In genomic region chr7:4078580-4078979, GRCh38 we compare ENCODE assay signal across 16 cellular contexts.
DNase-seq lines count a peak whose midpoint lies in the region; ATAC-seq and TF ChIP-seq lines count a peak whose summit lies in the region.
"Had no signal": no experiment of that assay in that cellular context is flagged by ENCODE, and none has a peak within 500 bp of the region (broad histone marks: within the 10 kb centered on the region; RNA-seq: fewer than 3 reads in every experiment).

No MANE protein-coding gene starts in this region.

- no peaks in the 10 kb centered on the region for H3K36me3 Mint-ChIP-seq in activated CD8-positive, alpha-beta memory T cell treated with anti-CD3 and anti-CD28 coated beads, Interleukin-2, amount 10 ng/mL, durations not matched to agents 7 days and 5 days
- H3K36me3 Mint-ChIP-seq in osteocyte (ENCODE audit: unreplicated experiment) (no peaks in the 10 kb centered on the region), type B pancreatic cell (peaks cover 20% of the 10 kb centered on the region)
- H3K36me3 Mint-ChIP-seq: CD8-positive, alpha-beta T cell had no signal

- no peak for TF ChIP-seq CTCF in osteocyte (IDR thresholded peaks at IDR 0.05)
- TF ChIP-seq CTCF in type B pancreatic cell (conservative IDR thresholded peaks at IDR 0.05), result no peak

- no peak for ATAC-seq in activated CD8-positive, alpha-beta memory T cell treated with anti-CD3 and anti-CD28 coated beads, Interleukin-2, amount 10 ng/mL, durations not matched to agents 7 days and 5 days
- no peak for ATAC-seq in HG03108 (IDR thresholded peaks at IDR 0.05; ENCODE audit: unreplicated experiment)
- ATAC-seq: A549; CD8-positive, alpha-beta T cell had no signal

- no peaks in the 10 kb centered on the region for H3K4me1 Mint-ChIP-seq in activated CD8-positive, alpha-beta memory T cell treated with anti-CD3 and anti-CD28 coated beads, Interleukin-2, amount 10 ng/mL, durations not matched to agents 7 days and 5 days
- no peaks in the 10 kb centered on the region for H3K4me1 Mint-ChIP-seq in osteocyte (ENCODE audit: unreplicated experiment)
- H3K4me1 Mint-ChIP-seq in type B pancreatic cell (ENCODE audit: unreplicated experiment), result peaks cover 6% of the 10 kb centered on the region
- H3K4me1 Mint-ChIP-seq: B cell had no signal

- CTCF ChIA-PET in activated CD8-positive, alpha-beta memory T cell treated with anti-CD3 and anti-CD28 coated beads, Interleukin-2, amount 10 ng/mL, durations not matched to agents 7 days and 5 days (lab: Charles Lee), result no interaction called here

- no peak overlapping the region for H3K27ac Mint-ChIP-seq in activated CD8-positive, alpha-beta memory T cell treated with anti-CD3 and anti-CD28 coated beads, Interleukin-2, amount 10 ng/mL, durations not matched to agents 7 days and 5 days
- H3K27ac Mint-ChIP-seq in osteocyte (ENCODE audit: unreplicated experiment) (no peak overlapping the region), type B pancreatic cell (no peak overlapping the region)
- H3K27ac Mint-ChIP-seq: B cell; CD4-positive, alpha-beta T cell; CD8-positive, alpha-beta T cell had no signal

- H3K4me3 Mint-ChIP-seq in activated CD8-positive, alpha-beta memory T cell treated with anti-CD3 and anti-CD28 coated beads, Interleukin-2, amount 10 ng/mL, durations not matched to agents 7 days and 5 days, result no peak overlapping the region
- no peak overlapping the region for H3K4me3 Mint-ChIP-seq in osteocyte (ENCODE audit: unreplicated experiment)
- H3K4me3 Mint-ChIP-seq in type B pancreatic cell, result no peak overlapping the region
- H3K4me3 Mint-ChIP-seq: B cell; CD4-positive, alpha-beta T cell; CD8-positive, alpha-beta T cell had no signal

- no peaks in the 10 kb centered on the region for H3K9me3 Mint-ChIP-seq in activated CD8-positive, alpha-beta memory T cell treated with anti-CD3 and anti-CD28 coated beads, Interleukin-2, amount 10 ng/mL, durations not matched to agents 7 days and 5 days (ENCODE audit: low read depth)
- H3K9me3 Mint-ChIP-seq in osteocyte (ENCODE audit: unreplicated experiment) (no peaks in the 10 kb centered on the region), type B pancreatic cell (peaks cover 5% of the 10 kb centered on the region)
- H3K9me3 Mint-ChIP-seq: CD4-positive, alpha-beta T cell; CD8-positive, alpha-beta T cell had no signal

- peak; percentile 7 for DNase-seq in activated CD8-positive, alpha-beta memory T cell treated with anti-CD3 and anti-CD28 coated beads for 24 hours
- DNase-seq in activated CD8-positive, alpha-beta memory T cell treated with anti-CD3 and anti-CD28 coated beads, Interleukin-2, amount 10 ng/mL, durations not matched to agents 7 days and 5 days, result no peak
- DNase-seq in mucosa of gallbladder (ENCODE audit: low spot score), result peak; percentile 4
- peak; percentile 53 for DNase-seq in osteocyte (ENCODE audit: extremely low spot score, unreplicated experiment)
- DNase-seq in type B pancreatic cell (ENCODE audit: extremely low spot score, unreplicated experiment), result peak; percentile 11
- DNase-seq in stimulated activated CD8-positive, alpha-beta memory T cell treated with anti-CD3 and anti-CD28 coated beads, Interleukin-4, amount 100 ng/mL, for 48 hours, result no peak
- DNase-seq: AML-193; Caco-2; Calu3; CD4-positive, alpha-beta T cell; DMS79 treated with DMSO at 0.1 percent for 48 hours; GF-D8 had no signal

- no peaks in the 10 kb centered on the region for H3K27me3 Mint-ChIP-seq in activated CD8-positive, alpha-beta memory T cell treated with anti-CD3 and anti-CD28 coated beads, Interleukin-2, amount 10 ng/mL, durations not matched to agents 7 days and 5 days
- H3K27me3 Mint-ChIP-seq in osteocyte (ENCODE audit: unreplicated experiment), result no peaks in the 10 kb centered on the region
- H3K27me3 Mint-ChIP-seq in type B pancreatic cell, result no peaks in the 10 kb centered on the region
- H3K27me3 Mint-ChIP-seq: CD4-positive, alpha-beta T cell had no signal

Comparison
In these comparisons a context has a peak if more than half of its experiments do, and no peak if none do; other contexts are left out.
1. DNase-seq: peak in activated CD8-positive, alpha-beta memory T cell treated with anti-CD3 and anti-CD28 coated beads for 24 hours (single experiment), mucosa of gallbladder (single experiment), osteocyte (single experiment) and type B pancreatic cell (single experiment); none in activated CD8-positive, alpha-beta memory T cell treated with anti-CD3 and anti-CD28 coated beads, Interleukin-2, amount 10 ng/mL, durations not matched to agents 7 days and 5 days (single experiment) and stimulated activated CD8-positive, alpha-beta memory T cell treated with anti-CD3 and anti-CD28 coated beads, Interleukin-4, amount 100 ng/mL, for 48 hours (single experiment).